22 cellular contexts compared by ENCODE assay signal in the genomic region with DNA sequence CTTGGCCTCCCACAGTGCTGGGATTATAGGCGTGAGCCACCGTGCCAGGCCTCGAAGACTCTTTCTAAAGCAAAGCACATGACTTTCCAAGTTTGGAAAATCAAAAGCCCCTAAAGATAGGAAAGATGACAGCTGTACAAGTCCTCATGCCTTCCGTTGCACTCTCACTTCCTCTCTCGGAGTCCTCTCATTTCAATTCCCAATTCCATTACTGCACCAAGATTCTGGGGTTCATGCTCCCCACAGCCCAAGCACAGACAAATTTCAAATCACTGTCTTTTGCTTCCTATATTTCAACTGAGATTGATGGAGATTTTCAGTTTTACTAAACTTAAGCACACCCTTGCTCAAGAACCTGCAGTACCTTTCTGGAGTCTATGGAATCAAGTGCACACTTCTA. TPM values are rescaled to one million over a fixed set of nuclear protein-coding genes. Genes with fewer than 3 reads are reported as not detected.
DNase-seq lines count a peak whose midpoint lies in the region; ATAC-seq and TF ChIP-seq lines count a peak whose summit lies in the region.
"Had no signal": no experiment of that assay in that cellular context is flagged by ENCODE, and none has a peak within 500 bp of the region (broad histone marks: within the 10 kb centered on the region; RNA-seq: fewer than 3 reads in every experiment).

No MANE protein-coding gene starts in this region.

- H3K27me3 ChIP-seq in HCT116 (ENCODE audit: insufficient read depth, low read length) (no peaks in the 10 kb centered on the region), PC-9 (ENCODE audit: insufficient read depth, low read depth) (no peaks in the 10 kb centered on the region), fibroblast of lung (ENCODE audit: control insufficient read depth, insufficient read depth, low read length) (no peaks in the 10 kb centered on the region), smooth muscle cell (ENCODE audit: low read depth) (no peaks in the 10 kb centered on the region)
- H3K27me3 ChIP-seq: pancreas, right atrium auricular region, upper lobe of right lung had no signal

- H3K9me2 ChIP-seq in HCT116 (ENCODE audit: insufficient read depth) (no peaks in the 10 kb centered on the region), PC-9 (ENCODE audit: insufficient read depth) (no peaks in the 10 kb centered on the region)

- BruUV-seq in HCT116 (replicated peaks; lab: Mats Ljungman, UMichigan): no TSS peak
- no TSS peak for BruUV-seq in PC-9 (replicated peaks; lab: Mats Ljungman, UMichigan)

- ATAC-seq in HCT116 (no peak), HG02852 (IDR thresholded peaks at IDR 0.05; ENCODE audit: unreplicated experiment) (no peak)
- ATAC-seq: activated T-cell treated with anti-CD3 and anti-CD28 coated beads, Interleukin-2, amount 50 U/mL, for 4 hours; CD8-positive, alpha-beta T cell; WTC11 had no signal

- TF ChIP-seq RAD21 in HCT116 (IDR thresholded peaks at IDR 0.05; ENCODE audit: low read depth): no peak

- no peaks in the 10 kb centered on the region for H4K20me1 ChIP-seq in HCT116 (ENCODE audit: insufficient read depth)
- H4K20me1 ChIP-seq in PC-9 (ENCODE audit: insufficient read depth): no peaks in the 10 kb centered on the region
- no peaks in the 10 kb centered on the region for H4K20me1 ChIP-seq in fibroblast of lung (ENCODE audit: control insufficient read depth, extremely low read depth, insufficient read depth, low read length)
- H4K20me1 ChIP-seq in smooth muscle cell (ENCODE audit: low read depth): no peaks in the 10 kb centered on the region

- H3K4me2 ChIP-seq in HCT116 (ENCODE audit: low read length) (peak overlapping the region; percentile 61; the same call in 1 of the 2 replicates), PC-9 (peak overlapping the region; percentile 77), fibroblast of lung (ENCODE audit: extremely low read depth, insufficient read depth, low read length) (no peak overlapping the region), smooth muscle cell (no peak overlapping the region)

- H3K4me3 ChIP-seq in HCT116 (replicated peaks in 1 of 2; ENCODE audit: low read depth in 1 of 2, low read length in 2 of 2) (no peak overlapping the region), PC-9 (no peak overlapping the region), fibroblast of lung (replicated peaks in 1 of 4; ENCODE audit: control extremely low read depth in 1 of 4, insufficient read depth in 1 of 4, low read depth in 3 of 4, low read length in 4 of 4) (no peak overlapping the region), smooth muscle cell (no peak overlapping the region)
- H3K4me3 ChIP-seq: dorsolateral prefrontal cortex, pancreas, right atrium auricular region, upper lobe of right lung had no signal

- intact Hi-C loops in HCT116 (cut with micrococcal nuclease): no loop called here
- intact Hi-C loops in PC-9 (cut with micrococcal nuclease; ENCODE audit: unreplicated experiment): no loop called here

- H3K36me3 ChIP-seq in HCT116 (ENCODE audit: control insufficient read depth in 1 of 2, insufficient read depth in 2 of 2, low read length in 2 of 2): no peaks in the 10 kb centered on the region
- H3K36me3 ChIP-seq in PC-9 (ENCODE audit: low read depth): no peaks in the 10 kb centered on the region
- H3K36me3 ChIP-seq in fibroblast of lung (ENCODE audit: control insufficient read depth, insufficient read depth, low read length): no peaks in the 10 kb centered on the region
- no peaks in the 10 kb centered on the region for H3K36me3 ChIP-seq in smooth muscle cell (ENCODE audit: low read depth)
- H3K36me3 ChIP-seq: pancreas, right atrium auricular region, upper lobe of right lung had no signal

- CTCF ChIA-PET in HCT116 (lab: Charles Lee): interaction anchor here (1.1 to 1.9 kb wide), 2 partner anchors 12 to 14 kb away, joined by 9 to 10 read pairs; no protein-coding TSS in a partner anchor
- CTCF ChIA-PET in PC-9 (lab: Charles Lee): interaction anchor here (0.6 to 1.3 kb wide), 6 partner anchors 11 to 104 kb away, joined by 4 to 14 read pairs (median 4); a partner anchor contains a TSS

- no peak for TF ChIP-seq POLR2A in HCT116 (IDR thresholded peaks at IDR 0.05; ENCODE audit: borderline replicate concordance, extremely low read depth, insufficient read depth, insufficient read length)

- H3K9ac ChIP-seq in HCT116 (ENCODE audit: low read length): no peak overlapping the region
- H3K9ac ChIP-seq in fibroblast of lung (ENCODE audit: insufficient read depth, low read length): no peak overlapping the region
- H3K9ac ChIP-seq in smooth muscle cell (ENCODE audit: low read depth): no peak overlapping the region

- H2AFZ ChIP-seq in HCT116 (ENCODE audit: low read depth, low read length, poor library complexity, severe bottlenecking) (no peak overlapping the region), PC-9 (no peak overlapping the region), fibroblast of lung (ENCODE audit: low read length) (no peak overlapping the region), smooth muscle cell (ENCODE audit: low read depth) (no peak overlapping the region)

- 91% methylated on average over 5 of the region's 5 CpGs for WGBS in smooth muscle cell (ENCODE audit: low lambda C conversion rate)

- H3K4me1 ChIP-seq in HCT116 (ENCODE audit: control insufficient read depth in 1 of 2, insufficient read depth in 2 of 2, low read length in 2 of 2) (peaks cover 31 to 53% of the 10 kb centered on the region in 2 experiments), PC-9 (replicated peaks; ENCODE audit: insufficient read depth) (peaks cover 83% of the 10 kb centered on the region), fibroblast of lung (ENCODE audit: control insufficient read depth, extremely low read depth, insufficient read depth, low read length) (peaks cover 12% of the 10 kb centered on the region), smooth muscle cell (ENCODE audit: low read depth) (peaks cover 6% of the 10 kb centered on the region)
- H3K4me1 ChIP-seq: right atrium auricular region, upper lobe of right lung had no signal

- RAD21 ChIA-PET in HCT116 (lab: Charles Lee; ENCODE audit: low non-redundant PET in 1 of 2, low total read pairs in 2 of 2, uncharacterized antibody in 2 of 2, unreplicated experiment in 2 of 2): interaction anchor here (0.6 to 0.7 kb wide), 2 partner anchors 9 to 14 kb away, joined by 3 read pairs; no protein-coding TSS in a partner anchor

- no peaks in the 10 kb centered on the region for H3K9me3 ChIP-seq in HCT116 (ENCODE audit: control insufficient read depth in 1 of 2, insufficient read depth in 1 of 2, low read depth in 1 of 2, low read length in 2 of 2)
- no peaks in the 10 kb centered on the region for H3K9me3 ChIP-seq in PC-9 (ENCODE audit: insufficient read depth, low read depth)
- H3K9me3 ChIP-seq in fibroblast of lung (ENCODE audit: control insufficient read depth, insufficient read depth, low read depth, low read length): no peaks in the 10 kb centered on the region
- no peaks in the 10 kb centered on the region for H3K9me3 ChIP-seq in smooth muscle cell (replicated peaks; ENCODE audit: low read depth)
- H3K9me3 ChIP-seq: pancreas, right atrium auricular region, upper lobe of right lung had no signal

- POLR2A ChIA-PET in HCT116 (lab: Charles Lee) (interaction anchor here (0.6 to 3.5 kb wide), 6 partner anchors 8 to 94 kb away, joined by 3 to 32 read pairs (median 5); no protein-coding TSS in a partner anchor), PC-9 (lab: Charles Lee; ENCODE audit: unreplicated experiment) (interaction anchor here (0.8 to 2.6 kb wide), 2 partner anchors 12 to 98 kb away, joined by 14 to 87 read pairs; a partner anchor contains a TSS)

- H3K79me2 ChIP-seq in HCT116 (ENCODE audit: insufficient read depth, low read length): no peaks in the 10 kb centered on the region
- H3K79me2 ChIP-seq in PC-9 (ENCODE audit: low read depth): no peaks in the 10 kb centered on the region
- H3K79me2 ChIP-seq in fibroblast of lung (ENCODE audit: control insufficient read depth, insufficient read depth, low read length): no peaks in the 10 kb centered on the region
- no peaks in the 10 kb centered on the region for H3K79me2 ChIP-seq in smooth muscle cell (ENCODE audit: low read depth)

- no peak for TF ChIP-seq CTCF in HCT116 (IDR thresholded peaks at IDR 0.05 in 2 of 3, conservative IDR thresholded peaks at IDR 0.05 in 1 of 3; ENCODE audit: borderline replicate concordance in 1 of 3, insufficient read depth in 1 of 3, low read depth in 2 of 3, low read length in 2 of 3)
- no peak for TF ChIP-seq CTCF in PC-9 (conservative IDR thresholded peaks at IDR 0.05)
- no peak for TF ChIP-seq CTCF in fibroblast of lung (conservative IDR thresholded peaks at IDR 0.05 in 1 of 2, IDR thresholded peaks at IDR 0.05 in 1 of 2; ENCODE audit: low read depth in 1 of 2, low read length in 2 of 2)
- TF ChIP-seq CTCF in smooth muscle cell (IDR thresholded peaks at IDR 0.05; ENCODE audit: borderline replicate concordance, insufficient read depth, poor library complexity, severe bottlenecking): no peak

- H3K27ac ChIP-seq in HCT116 (ENCODE audit: low read depth, low read length) (peak overlapping the region; percentile 61; the same call in 1 of the 2 replicates), PC-9 (peak overlapping the region; percentile 98), fibroblast of lung (ENCODE audit: insufficient read depth, low read length) (peak overlapping the region; percentile 89), smooth muscle cell (ENCODE audit: low read depth) (peak overlapping the region; percentile 89), caudate nucleus (ENCODE audit: low read depth, low read length) (no peak overlapping the region)
- H3K27ac ChIP-seq: dorsolateral prefrontal cortex, right atrium auricular region, upper lobe of right lung had no signal

- DNase-seq in HCT116 (ENCODE audit: low read depth, low spot score) (no peak), PC-9 (no peak), fibroblast of lung (ENCODE audit: low read depth in 2 of 2) (no peak), smooth muscle cell (lab: John Stamatoyannopoulos, UW; ENCODE audit: unreplicated experiment) (no peak), caudate nucleus (lab: John Stamatoyannopoulos, UW) (no peak), DMS114 treated with DMSO at 0.1 percent for 48 hours (lab: John Stamatoyannopoulos, UW; ENCODE audit: unreplicated experiment) (no peak)
- DNase-seq: activated CD4-positive, alpha-beta T cell treated with anti-CD3 and anti-CD28 coated beads, Interleukin-2, amount 50 U/mL, for 1 hour; activated T-cell treated with anti-CD3 and anti-CD28 coated beads, Interleukin-2, amount 50 U/mL, for 4 hours; CD8-positive, alpha-beta T cell; DMS153; dorsolateral prefrontal cortex; kidney; NCI-H1436 treated with DMSO at 0.1 percent for 48 hours; NCI-H774; SIG-M5; stimulated activated CD4-positive, alpha-beta T cell treated with anti-CD3 and anti-CD28 coated beads, Interleukin-4, amount 100 ng/mL, for 1 hour; substantia nigra; upper lobe of right lung had no signal

- H3F3A ChIP-seq in PC-9 (ENCODE audit: insufficient read depth, low read depth) (peaks cover 43% of the 10 kb centered on the region), smooth muscle cell (ENCODE audit: low read depth) (peaks cover 7% of the 10 kb centered on the region)

RNA-seq across cellular contexts. Expression of a gene that starts 10.9 kb away (rescaled TPM):
- total RNA-seq in HCT116 (2021; ENCODE audit: unreplicated experiment) (60.3 TPM), PC-9 (2021) (90.3 and 94.9 TPM in 2 replicates), fibroblast of lung (60.1 and 93.6 TPM in 2 replicates), smooth muscle cell (4.1 and 10.7 TPM in 2 replicates)
- 103 and 107 TPM in 2 replicates for polyA plus RNA-seq in HCT116 (2012)
- polyA plus RNA-seq in fibroblast of lung (98.9 and 332 TPM in 2 replicates), smooth muscle cell (9.2 and 28.9 TPM in 2 replicates)
- polyA plus RNA-seq in fibroblast of lung (2012): 90.2 and 305 TPM in 2 replicates
- 90.1 and 281 TPM in 2 replicates for polyA minus RNA-seq in fibroblast of lung (ENCODE audit: low replicate concordance)

RNA-seq across cellular contexts. Expression of a gene that starts 25.7 kb away (rescaled TPM):
- total RNA-seq in HCT116 (2021; ENCODE audit: unreplicated experiment) (28.3 TPM), PC-9 (2021) (125 and 147 TPM in 2 replicates), fibroblast of lung (19.8 and 25.9 TPM in 2 replicates), smooth muscle cell (10.5 and 10.8 TPM in 2 replicates)
- 23.4 and 24.6 TPM in 2 replicates for polyA plus RNA-seq in HCT116 (2012)
- polyA plus RNA-seq in fibroblast of lung (26.6 and 32.2 TPM in 2 replicates), smooth muscle cell (2.2 and 4.0 TPM in 2 replicates)
- polyA plus RNA-seq in fibroblast of lung (2012): 18.0 and 23.2 TPM in 2 replicates
- 27.2 and 39.5 TPM in 2 replicates for polyA minus RNA-seq in fibroblast of lung (ENCODE audit: low replicate concordance)

Comparison
In these comparisons a context has a peak if more than half of its experiments do, and no peak if none do; other contexts are left out.
1. H3K4me2 ChIP-seq: peak in HCT116 (single experiment) and PC-9 (single experiment); none in fibroblast of lung (single experiment) and smooth muscle cell (single experiment).